ENCODE assay signal across 15 cellular contexts in the genomic region with DNA sequence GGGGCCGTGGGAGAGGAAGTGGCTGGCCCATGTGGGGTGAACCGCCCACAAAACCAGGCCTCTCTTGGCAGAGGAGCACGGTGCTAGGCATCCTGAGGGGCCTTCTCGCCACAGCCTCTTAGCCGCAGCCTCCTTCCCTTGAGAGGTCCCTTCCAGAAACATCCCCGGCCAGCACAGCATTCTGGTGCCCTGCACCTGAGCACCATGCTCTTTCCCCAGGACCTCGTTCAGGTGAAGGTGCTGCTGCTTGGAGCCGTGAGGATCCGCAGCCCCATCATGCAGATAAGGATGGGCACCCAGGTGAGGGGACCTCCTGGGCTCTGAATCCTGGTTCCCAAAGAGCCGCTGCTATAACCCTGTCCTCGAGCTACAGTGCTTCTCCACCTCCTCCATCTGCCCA. TPM values are rescaled to one million over a fixed set of nuclear protein-coding genes. Genes with fewer than 3 reads are reported as not detected.
DNase-seq lines count a peak whose midpoint lies in the region; TF ChIP-seq lines count a peak whose summit lies in the region.
"Had no signal": no experiment of that assay in that cellular context is flagged by ENCODE, and none has a peak within 500 bp of the region (broad histone marks: within the 10 kb centered on the region; RNA-seq: fewer than 3 reads in every experiment).

No MANE protein-coding gene starts in this region.

- no peak overlapping the region for H2BK20ac ChIP-seq in H9 (ENCODE audit: low read depth, low read length, poor library complexity, severe bottlenecking)

- no peak for TF ChIP-seq POLR2A in spleen (IDR thresholded peaks at IDR 0.05)

- H4K5ac ChIP-seq in H9 (ENCODE audit: insufficient read length, low read depth, low read length): no peak overlapping the region

- no CpG with 5 or more reads among the region's 11 CpGs for WGBS in H9 (ENCODE audit: extremely low coverage, insufficient read length, low lambda C conversion rate)
- 54 to 77% (median 72%) methylated on average over 8 to 11 of the region's 11 CpGs for WGBS in spleen, 5 donors

- TF ChIP-seq CTCF in H9 (conservative IDR thresholded peaks at IDR 0.05): no peak
- TF ChIP-seq CTCF in spleen (IDR thresholded peaks at IDR 0.05 in 8 of 11, conservative IDR thresholded peaks at IDR 0.05 in 3 of 11): no peak

- H2BK5ac ChIP-seq in H9 (ENCODE audit: insufficient read length, low read length): no peak overlapping the region

- H3K9me3 ChIP-seq in BLaER1 treated with 17β-estradiol and CSF1 and Interleukin-3, amounts not matched to agents 10 nM and 100 nM (replicated peaks in 1 of 11): peaks cover 6 to 13% (median 9%) of the 10 kb centered on the region in 11 experiments; a peak in 20 of 22 replicates
- no peaks in the 10 kb centered on the region for H3K9me3 ChIP-seq in H9 (ENCODE audit: control insufficient read depth, low read depth, low read length)
- H3K9me3 ChIP-seq in spleen: peaks cover 0 to 4% (median 0%) of the 10 kb centered on the region in 8 donors

- no peaks in the 10 kb centered on the region for H3K79me2 ChIP-seq in H9 (ENCODE audit: insufficient read depth, low read length)

- no peaks in the 10 kb centered on the region; a peak in 1 of 7 replicates for H3K36me3 Mint-ChIP-seq in H9 (ENCODE audit: insufficient read depth in 1 of 3, low read depth in 3 of 3)
- H3K36me3 Mint-ChIP-seq: CD4-positive, alpha-beta memory T cell had no signal

- H3K27me3 Mint-ChIP-seq in H9 (ENCODE audit: low read depth): peaks cover 20% of the 10 kb centered on the region

- no peak overlapping the region for H3T11ph ChIP-seq in H9 (ENCODE audit: low read length)

- no peak overlapping the region for H2BK15ac ChIP-seq in H9 (ENCODE audit: low read depth, low read length)

- H2AFZ ChIP-seq in H9 (ENCODE audit: low read length): no peak overlapping the region

- intact Hi-C loops in spleen (cut with DNase I; ENCODE audit: low total_unique reads): no loop called here

- H3K4me3 ChIP-seq in BLaER1 treated with 17β-estradiol and CSF1 and Interleukin-3, amounts not matched to agents 10 nM and 100 nM: no peak overlapping the region
- no peak overlapping the region for H3K4me3 ChIP-seq in spleen

- no peak overlapping the region for H3K4ac ChIP-seq in H9 (ENCODE audit: low read depth, low read length)

- H3K23me2 ChIP-seq in H9 (ENCODE audit: insufficient read length, low read depth, low read length, poor library complexity, severe bottlenecking): peaks cover 2% of the 10 kb centered on the region

- no peak overlapping the region for H2AK5ac ChIP-seq in H9 (ENCODE audit: insufficient read length, low read length)

- H2BK12ac ChIP-seq in H9 (ENCODE audit: insufficient read length, low read depth, low read length): no peak overlapping the region

- no peaks in the 10 kb centered on the region for H3K27me3 ChIP-seq in BLaER1 treated with 17β-estradiol and CSF1 and Interleukin-3, amounts not matched to agents 10 nM and 100 nM
- H3K27me3 ChIP-seq in H9 (ENCODE audit: insufficient read depth, low read length) (no peaks in the 10 kb centered on the region), spleen (replicated peaks in 1 of 7) (peaks cover 0 to 45% (median 0%) of the 10 kb centered on the region in 7 donors)

- H3K4me2 ChIP-seq in BLaER1 treated with 17β-estradiol and CSF1 and Interleukin-3, amounts not matched to agents 10 nM and 100 nM: peak overlapping the region in 6 of 11 experiments; percentile 2 to 38 (median 21); a peak in 6 of 22 replicates
- no peak overlapping the region for H3K4me2 ChIP-seq in H9 (ENCODE audit: insufficient read depth, insufficient read length, low read length)

- DNase-seq in H9: no peak
- peak; percentile 39 for DNase-seq in spleen
- DNase-seq in retina: no peak
- DNase-seq in AG08396 (ENCODE audit: low spot score): no peak
- no peak for DNase-seq in DMS79 (lab: John Stamatoyannopoulos, UW)
- DNase-seq: C1 segment of cervical spinal cord; Caco-2; CD4-positive, alpha-beta memory T cell; DMS 273 treated with DMSO at 0.1 percent for 48 hours; DMS79 treated with DMSO at 0.1 percent for 48 hours; GF-D8; GOT3; HCEC 1CT had no signal

- H2BK120ac ChIP-seq in H9 (ENCODE audit: low read depth, low read length, poor library complexity, severe bottlenecking): no peak overlapping the region

- H3K4me1 Mint-ChIP-seq in H9: peaks cover 6 to 21% of the 10 kb centered on the region in 2 experiments
- H3K4me1 Mint-ChIP-seq: B cell; CD4-positive, alpha-beta memory T cell had no signal

- H3K4me3 Mint-ChIP-seq in H9: no peak overlapping the region
- H3K4me3 Mint-ChIP-seq: B cell; CD4-positive, alpha-beta memory T cell had no signal

- no peaks in the 10 kb centered on the region for H3K79me1 ChIP-seq in H9 (ENCODE audit: insufficient read depth, low read depth, low read length, poor library complexity, severe bottlenecking)

- H3K27ac Mint-ChIP-seq in H9: no peak overlapping the region
- H3K27ac Mint-ChIP-seq: B cell had no signal

- H3K27ac ChIP-seq in BLaER1 treated with 17β-estradiol and CSF1 and Interleukin-3, amounts not matched to agents 10 nM and 100 nM: no peak overlapping the region
- H3K27ac ChIP-seq in H9 (ENCODE audit: insufficient read length, low read depth, low read length) (no peak overlapping the region), spleen (no peak overlapping the region)

- peaks cover 0 to 7% (median 2%) of the 10 kb centered on the region in 10 experiments; a peak in 7 of 20 replicates for H3K4me1 ChIP-seq in BLaER1 treated with 17β-estradiol and CSF1 and Interleukin-3, amounts not matched to agents 10 nM and 100 nM
- H3K4me1 ChIP-seq in H9 (ENCODE audit: insufficient read depth, low read length) (no peaks in the 10 kb centered on the region), spleen (no peaks in the 10 kb centered on the region)
- H3K4me1 ChIP-seq: Caco-2 had no signal

- H4K91ac ChIP-seq in H9 (ENCODE audit: insufficient read length, low read depth, low read length): no peak overlapping the region

- 0 out of 22 replicates have a peak, but pooled peaks cover 0 to 10% (median 0%) of the 10 kb centered on the region in 11 experiments for H4K20me1 ChIP-seq in BLaER1 treated with 17β-estradiol and CSF1 and Interleukin-3, amounts not matched to agents 10 nM and 100 nM
- H4K20me1 ChIP-seq in H9 (ENCODE audit: control insufficient read depth, insufficient read depth, insufficient read length): no peaks in the 10 kb centered on the region

- no peak overlapping the region for H4K8ac ChIP-seq in H9 (replicated peaks; ENCODE audit: insufficient read length, low read depth, low read length)

- no peak overlapping the region for H3K9ac ChIP-seq in BLaER1 treated with 17β-estradiol and CSF1 and Interleukin-3, amounts not matched to agents 10 nM and 100 nM
- H3K9ac ChIP-seq in H9 (ENCODE audit: extremely low read depth, insufficient read length, low read length): no peak overlapping the region

- H3K23ac ChIP-seq in H9 (ENCODE audit: insufficient read length, low read depth, low read length): no peak overlapping the region

- peak overlapping the region; percentile 28; the same call in 1 of the 2 replicates for H3K14ac ChIP-seq in H9 (ENCODE audit: insufficient read depth, low read length)

- no peaks in the 10 kb centered on the region for H3K36me3 ChIP-seq in BLaER1 treated with 17β-estradiol and CSF1 and Interleukin-3, amounts not matched to agents 10 nM and 100 nM
- H3K36me3 ChIP-seq in spleen: no peaks in the 10 kb centered on the region

- no peak overlapping the region for H3K18ac ChIP-seq in H9 (ENCODE audit: insufficient read length, low read depth, low read length)

- H3K56ac ChIP-seq in H9 (ENCODE audit: insufficient read length, low read depth, low read length): no peak overlapping the region

- no peaks in the 10 kb centered on the region for H3K9me3 Mint-ChIP-seq in H9

RNA-seq across cellular contexts. Expression of a gene that starts 11.1 kb away (rescaled TPM):
- 7.0 and 8.1 TPM in 2 replicates for total RNA-seq in H9 (2021)
- total RNA-seq in spleen: 10 to 100 TPM in 1 of 7 donors, 1 to 10 TPM in 6; 3.7 to 12.9 (median 7.6) TPM
- 1 to 10 TPM; 3.7 to 5.8 (median 5.1) TPM for polyA plus RNA-seq in spleen

RNA-seq across cellular contexts. Expression of a gene that starts 38.0 kb away (rescaled TPM):
- total RNA-seq in H9 (2021): 32.2 and 34.2 TPM in 2 replicates
- 10 to 100 TPM in 4 of 7 donors, 1 to 10 TPM in 3; 6.3 to 14.6 (median 10.3) TPM for total RNA-seq in spleen
- 10 to 100 TPM; 13.1 to 39.1 (median 17.9) TPM for polyA plus RNA-seq in spleen
